10 cellular contexts compared by ENCODE assay signal in the genomic region with DNA sequence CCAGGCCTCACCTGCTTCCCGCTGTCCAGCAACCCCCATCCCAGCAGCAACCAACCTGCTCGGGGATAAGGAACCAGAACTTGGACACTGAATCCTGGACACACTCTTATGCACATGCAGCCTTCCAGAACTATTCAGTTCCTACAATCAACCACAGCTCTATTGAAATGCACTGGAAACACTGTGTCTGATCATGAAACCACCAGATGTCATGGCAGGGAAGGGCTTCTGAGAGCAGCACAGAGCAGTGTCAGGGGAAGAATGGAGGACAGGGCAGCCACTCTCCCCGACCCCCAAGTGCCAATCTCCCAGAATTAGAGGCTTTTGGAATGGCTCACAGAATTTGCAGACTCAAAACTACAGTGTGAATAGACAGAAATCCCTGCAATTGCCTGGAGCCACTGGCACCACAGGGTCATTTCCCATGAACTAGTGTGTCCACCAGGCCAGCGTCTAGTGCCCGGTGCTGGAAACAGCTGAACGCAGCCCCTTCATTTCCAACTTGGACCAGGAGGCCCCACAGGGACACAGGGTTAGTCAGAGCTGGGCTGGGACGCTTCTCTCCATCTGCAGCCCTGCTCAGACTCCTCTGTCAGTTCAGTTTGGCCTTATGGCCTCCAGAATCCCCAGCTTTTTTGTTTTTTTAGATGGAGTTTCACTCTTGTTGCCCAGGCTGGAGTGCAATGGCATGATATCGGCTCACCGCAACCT. TPM values are rescaled to one million over a fixed set of nuclear protein-coding genes. Genes with fewer than 3 reads are reported as not detected.
A peak's percentile ranks its signal among the peaks of the same experiment; 100 is the strongest.
DNase-seq lines count a peak whose midpoint lies in the region; ATAC-seq, FAIRE-seq and TF ChIP-seq lines count a peak whose summit lies in the region.
"Had no signal": no experiment of that assay in that cellular context is flagged by ENCODE, and none has a peak within 500 bp of the region (broad histone marks: within the 10 kb centered on the region; RNA-seq: fewer than 3 reads in every experiment).

No MANE protein-coding gene starts in this region.

- intact Hi-C loops in activated naive CD4-positive, alpha-beta T cell treated with anti-CD3 and anti-CD28 coated beads for 36 hours (cut with micrococcal nuclease) = loop anchor here (1.0 to 5.0 kb wide), 4 partner anchors 29 to 398 kb away; partner anchors contain the start of genes IMMT and RNF103
- intact Hi-C loops in GM12878 (cut with micrococcal nuclease; ENCODE audit: unreplicated experiment) (loop anchor here (10.0 kb wide), 1 partner anchor 220 kb away; the partner anchor contains the start of gene KDM3A), thyroid gland (cut with DNase I) (loop anchor here (10.0 kb wide), 1 partner anchor 140 kb away; no protein-coding TSS in a partner anchor)

- no peaks in the 10 kb centered on the region for H3K36me3 ChIP-seq in GM12878 (ENCODE audit: control insufficient read depth in 2 of 2, insufficient read depth in 2 of 2, low read length in 1 of 2)
- no peaks in the 10 kb centered on the region for H3K36me3 ChIP-seq in muscle layer of duodenum (ENCODE audit: control insufficient read depth in 1 of 2, insufficient read depth in 2 of 2, low read length in 2 of 2)
- no peaks in the 10 kb centered on the region for H3K36me3 ChIP-seq in thyroid gland

- H3K4me1 ChIP-seq in GM12878 (ENCODE audit: control insufficient read depth, insufficient read depth, low read length) (peaks cover 32% of the 10 kb centered on the region), muscle layer of duodenum (ENCODE audit: control insufficient read depth in 1 of 2, insufficient read depth in 2 of 2, low read length in 2 of 2) (peaks cover 6 to 41% of the 10 kb centered on the region in 2 donors), thyroid gland (peaks cover 0 to 3% of the 10 kb centered on the region in 2 donors)

- no peaks in the 10 kb centered on the region for H3K9me3 Mint-ChIP-seq in activated naive CD4-positive, alpha-beta T cell treated with anti-CD3 and anti-CD28 coated beads for 36 hours
- H3K9me3 Mint-ChIP-seq: H9 had no signal

- peak; percentile 32; the same call in 2 of the 3 replicates for ATAC-seq in GM12878
- ATAC-seq in HG02763 (IDR thresholded peaks at IDR 0.05; ENCODE audit: unreplicated experiment) = no peak

- H3K27me3 Mint-ChIP-seq in activated naive CD4-positive, alpha-beta T cell treated with anti-CD3 and anti-CD28 coated beads for 36 hours (ENCODE audit: low read depth) = no peaks in the 10 kb centered on the region

- no peak overlapping the region for H3K4me3 Mint-ChIP-seq in activated naive CD4-positive, alpha-beta T cell treated with anti-CD3 and anti-CD28 coated beads for 36 hours
- H3K4me3 Mint-ChIP-seq: H9 had no signal

- H3K9ac ChIP-seq in GM12878 (ENCODE audit: control insufficient read depth, insufficient read depth, low read length) = no peak overlapping the region; the same call in 1 of the 2 replicates

- POLR2A ChIA-PET in GM12878 (lab: Charles Lee) = interaction anchor here (0.5 to 2.3 kb wide), 7 partner anchors 25 to 216 kb away, joined by 3 to 21 read pairs (median 3); partner anchors contain the start of gene KDM3A

- TF ChIP-seq POLR2A in GM12878 (IDR thresholded peaks at IDR 0.05; ENCODE audit: low read depth, low read length) (no peak), thyroid gland (IDR thresholded peaks at IDR 0.05) (no peak)

- H3K4me2 ChIP-seq in GM12878 (ENCODE audit: control insufficient read depth, insufficient read depth) = peak overlapping the region; percentile 81; the same call in 1 of the 2 replicates

- TSS peak; percentile 74 for BruUV-seq in GM12878 (replicated peaks; lab: Mats Ljungman, UMichigan)

- CTCF ChIA-PET in activated naive CD4-positive, alpha-beta T cell treated with anti-CD3 and anti-CD28 coated beads for 36 hours (lab: Charles Lee) = interaction anchor here (0.9 to 1.6 kb wide), 5 partner anchors 9 to 145 kb away, joined by 3 to 6 read pairs (median 4); no protein-coding TSS in a partner anchor
- CTCF ChIA-PET in GM12878 (lab: Yijun Ruan, JAX) = interaction anchor here (0.6 to 9.0 kb wide), 18 partner anchors 9 to 217 kb away, joined by 3 to 278 read pairs (median 4); no protein-coding TSS in a partner anchor

- H3K9me3 ChIP-seq in GM12878 (replicated peaks; ENCODE audit: control insufficient read depth, insufficient read depth, low read length) = no peaks in the 10 kb centered on the region
- H3K9me3 ChIP-seq in muscle layer of duodenum (ENCODE audit: control insufficient read depth in 1 of 2, low read length in 2 of 2) = no peaks in the 10 kb centered on the region
- no peaks in the 10 kb centered on the region for H3K9me3 ChIP-seq in thyroid gland

- 78% methylated on average over 9 of the region's 9 CpGs for WGBS in GM12878 (ENCODE audit: insufficient coverage, insufficient replicate concordance, low lambda C conversion rate, missing lambda C conversion rate)
- 80 to 91% methylated on average over 8 to 9 of the region's 9 CpGs for WGBS in thyroid gland, 2 donors

- H3K36me3 Mint-ChIP-seq in activated naive CD4-positive, alpha-beta T cell treated with anti-CD3 and anti-CD28 coated beads for 36 hours (ENCODE audit: low read depth) = no peaks in the 10 kb centered on the region

- TF ChIP-seq CTCF in GM12878 (IDR thresholded peaks at IDR 0.05 in 2 of 3, conservative IDR thresholded peaks at IDR 0.05 in 1 of 3; ENCODE audit: control insufficient read depth in 2 of 3, extremely low read depth in 1 of 3, insufficient read depth in 1 of 3, low read depth in 3 of 3, low read length in 3 of 3) = peak in 2 of 3 experiments; percentile 14 to 51; a peak in 2 of 6 replicates
- no peak for TF ChIP-seq CTCF in thyroid gland (IDR thresholded peaks at IDR 0.05)

- H3K27ac ChIP-seq in GM12878 (ENCODE audit: control insufficient read depth, insufficient read depth) (peak overlapping the region; percentile 82; the same call in 1 of the 2 replicates), muscle layer of duodenum (ENCODE audit: low read length) (peak overlapping the region; percentile 78), thyroid gland (peak overlapping the region; percentile 28 to 68 (median 44))

- peak; percentile 60 for TF ChIP-seq RAD21 in GM12878 (IDR thresholded peaks at IDR 0.05; ENCODE audit: insufficient read depth, low read depth, low read length)

- H3K4me1 Mint-ChIP-seq in activated naive CD4-positive, alpha-beta T cell treated with anti-CD3 and anti-CD28 coated beads for 36 hours (ENCODE audit: low read depth) = peaks cover 11% of the 10 kb centered on the region

- SMC1A ChIA-PET in GM12878 (lab: Charles Lee; ENCODE audit: uncharacterized antibody, unreplicated experiment) = interaction anchor here (0.6 to 7.1 kb wide), 17 partner anchors 12 to 148 kb away, joined by 3 to 178 read pairs (median 6); no protein-coding TSS in a partner anchor

- RAD21 ChIA-PET in GM12878 (lab: Charles Lee; ENCODE audit: unreplicated experiment) = interaction anchor here (0.6 to 10.1 kb wide), 18 partner anchors 10 to 217 kb away, joined by 3 to 181 read pairs (median 4); partner anchors contain the start of gene KDM3A

- no peak for DNase-seq in activated naive CD4-positive, alpha-beta T cell treated with anti-CD3 and anti-CD28 coated beads for 36 hours
- no peak for DNase-seq in activated naive CD4-positive, alpha-beta T cell treated with Interleukin-2 at 50 U/mL for 16 hours
- DNase-seq in GM12878 (ENCODE audit: low read depth, low spot score) = no peak
- DNase-seq in thyroid gland = no peak
- DNase-seq in CD1c-positive myeloid dendritic cell (ENCODE audit: extremely low spot score) = no peak
- no peak for DNase-seq in NCI-H146 (lab: John Stamatoyannopoulos, UW)
- DNase-seq: H9, NCI-H510A had no signal

- FAIRE-seq in GM12878 (lab: Jason Lieb, UNC) = no peak

- H3K27ac Mint-ChIP-seq in activated naive CD4-positive, alpha-beta T cell treated with anti-CD3 and anti-CD28 coated beads for 36 hours = peak overlapping the region; percentile 84

- H3K27me3 ChIP-seq in GM12878 (replicated peaks in 1 of 2; ENCODE audit: control insufficient read depth in 2 of 2, insufficient read depth in 2 of 2, low read length in 1 of 2) (no peaks in the 10 kb centered on the region), muscle layer of duodenum (ENCODE audit: low read depth, low read length) (no peaks in the 10 kb centered on the region), thyroid gland (no peaks in the 10 kb centered on the region)

- H4K20me1 ChIP-seq in GM12878 (ENCODE audit: control insufficient read depth, insufficient read depth) = no peaks in the 10 kb centered on the region

- no peaks in the 10 kb centered on the region for H3K79me2 ChIP-seq in GM12878 (ENCODE audit: control insufficient read depth, insufficient read depth, low read length)

- peak overlapping the region; percentile 20 for H2AFZ ChIP-seq in GM12878 (ENCODE audit: control insufficient read depth, low read depth, low read length)

- in situ Hi-C loops in GM12878 (cut with MboI) = loop anchor here (5.0 kb wide), 2 partner anchors 73 to 138 kb away; no protein-coding TSS in a partner anchor

- no peak for TF ChIP-seq EP300 in GM12878 (IDR thresholded peaks at IDR 0.05; ENCODE audit: borderline replicate concordance in 1 of 2, control insufficient read depth in 1 of 2, low read depth in 2 of 2, low read length in 2 of 2)

- H3K4me3 ChIP-seq in GM12878 (no peak overlapping the region), muscle layer of duodenum (ENCODE audit: low read depth in 1 of 2, low read length in 2 of 2) (peak overlapping the region in 1 of 2 donors; percentile 18), thyroid gland (replicated peaks in 1 of 3) (no peak overlapping the region)

RNA-seq across cellular contexts. Expression of gene MRPL35, which starts 25.5 kb away (rescaled TPM):
- 10 to 100 TPM; 63.0 to 65.0 TPM for total RNA-seq in activated naive CD4-positive, alpha-beta T cell treated with anti-CD3 and anti-CD28 coated beads for 36 hours
- 20.4 and 20.5 TPM in 2 replicates for total RNA-seq in GM12878 (2013; cell fraction: nucleolus; rRNA removed)
- 58.1 and 72.0 TPM in 2 replicates for total RNA-seq in GM12878 (2014; rRNA removed)
- total RNA-seq in GM12878 (2014; rRNA removed; fragmentation: Illumina TruSeq; extraction: Trizol) = 109 and 115 TPM in 2 replicates
- 64.5 and 67.7 TPM in 2 replicates for total RNA-seq in GM12878 (2021)
- 27.1 TPM for polyA plus RNA-seq in GM12878 (2011; ENCODE audit: low read depth)
- 135 and 153 TPM in 2 replicates for polyA plus RNA-seq in GM12878 (2011; rRNA removed)
- 96.7 and 182 TPM in 2 replicates for polyA plus RNA-seq in GM12878 (2011; cell fraction: cytosol; rRNA removed)
- 68.0 and 72.7 TPM in 2 replicates for polyA plus RNA-seq in GM12878 (2011; cell fraction: nucleus; rRNA removed)
- 36.4 and 44.6 TPM in 2 replicates for polyA plus RNA-seq in GM12878 (2012)
- 156 and 189 TPM in 2 replicates for polyA plus RNA-seq in GM12878 (2014; fragmentation: Illumina TruSeq; extraction: Trizol)
- 100 to 1,000 TPM; 156 to 162 TPM for polyA plus RNA-seq in GM12878 (2014; fragmentation: Nextera tagmentation; extraction: Ambion mirVana)
- polyA plus RNA-seq in GM12878 (2014; rRNA removed) = 82.6 and 109 TPM in 2 replicates
- 100 to 1,000 TPM; 170 to 180 TPM for polyA plus RNA-seq in GM12878 (2016; fragmentation: Nextera tagmentation; extraction: Ambion mirVana)
- polyA minus RNA-seq in GM12878 (2011; rRNA and poly(A)+ RNA removed) = 46.5 and 55.7 TPM in 2 replicates
- 17.9 and 20.1 TPM in 2 replicates for polyA minus RNA-seq in GM12878 (2011; cell fraction: cytosol; rRNA and poly(A)+ RNA removed)
- 15.4 and 16.3 TPM in 2 replicates for polyA minus RNA-seq in GM12878 (2011; cell fraction: nucleus; rRNA and poly(A)+ RNA removed)
- total RNA-seq in thyroid gland = 10 to 100 TPM; 18.3 to 46.9 (median 26.3) TPM

RNA-seq across cellular contexts. Expression of gene IMMT, which starts 29.5 kb away (rescaled TPM):
- total RNA-seq in activated naive CD4-positive, alpha-beta T cell treated with anti-CD3 and anti-CD28 coated beads for 36 hours = 100 to 1,000 TPM; 164 to 168 TPM
- total RNA-seq in GM12878 (2013; cell fraction: nucleolus; rRNA removed) = 84.9 and 88.1 TPM in 2 replicates
- total RNA-seq in GM12878 (2014; rRNA removed) (78.4 and 79.9 TPM in 2 replicates), GM12878 (2014; rRNA removed; fragmentation: Illumina TruSeq; extraction: Trizol) (81.4 and 88.8 TPM in 2 replicates), GM12878 (2021) (104 and 108 TPM in 2 replicates), thyroid gland (10 to 100 TPM; 54.0 to 88.2 (median 67.1) TPM)
- 51.0 TPM for polyA plus RNA-seq in GM12878 (2011; ENCODE audit: low read depth)
- polyA plus RNA-seq in GM12878 (2011; rRNA removed) (89.6 and 105 TPM in 2 replicates), GM12878 (2014; fragmentation: Illumina TruSeq; extraction: Trizol) (120 and 136 TPM in 2 replicates), GM12878 (2014; fragmentation: Nextera tagmentation; extraction: Ambion mirVana) (100 to 1,000 TPM in 1 of 2 experiments, 10 to 100 TPM in 1; 88.9 to 115 TPM), GM12878 (2014; rRNA removed) (73.5 and 86.5 TPM in 2 replicates), GM12878 (2016; fragmentation: Nextera tagmentation; extraction: Ambion mirVana) (100 to 1,000 TPM; 137 to 149 TPM)
- polyA plus RNA-seq in GM12878 (2011; cell fraction: cytosol; rRNA removed) = 71.9 and 76.2 TPM in 2 replicates
- polyA plus RNA-seq in GM12878 (2011; cell fraction: nucleus; rRNA removed) = 40.1 and 59.2 TPM in 2 replicates
- 60.9 and 70.4 TPM in 2 replicates for polyA plus RNA-seq in GM12878 (2012)
- polyA minus RNA-seq in GM12878 (2011; rRNA and poly(A)+ RNA removed) = 67.1 and 77.4 TPM in 2 replicates
- 35.5 and 39.3 TPM in 2 replicates for polyA minus RNA-seq in GM12878 (2011; cell fraction: cytosol; rRNA and poly(A)+ RNA removed)
- 23.0 and 32.3 TPM in 2 replicates for polyA minus RNA-seq in GM12878 (2011; cell fraction: nucleus; rRNA and poly(A)+ RNA removed)

Comparison
In these comparisons a context has a peak if more than half of its experiments do, and no peak if none do; other contexts are left out.
1. CTCF ChIP-seq: peak in GM12878 (2 of 3); none in thyroid gland (0 of 6).
2. Peak in every context shown above with its lines, with median percentiles within 50 percentile points of each other: H3K27ac ChIP-seq.